In the genomic region with DNA sequence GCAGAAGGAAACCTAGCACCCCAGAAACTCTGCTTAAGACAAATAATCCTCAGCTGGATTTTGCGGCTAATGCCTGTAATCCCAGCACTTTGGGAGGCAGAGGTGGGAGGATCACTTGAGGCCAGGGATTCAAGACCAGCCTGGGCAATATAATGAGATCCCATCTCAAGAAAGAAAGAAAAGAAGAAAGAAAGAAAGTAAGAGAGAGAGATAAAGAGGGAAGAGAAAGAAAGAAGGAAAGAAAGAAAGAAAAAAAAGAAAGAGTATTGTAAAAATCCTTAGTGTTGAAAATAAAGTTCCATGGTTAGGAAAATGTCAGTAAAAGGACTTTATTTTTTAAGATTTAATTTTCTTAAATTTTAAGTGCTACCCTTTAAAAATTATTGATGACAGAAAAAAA, we compare ENCODE assay signal across 17 cellular contexts. TPM values are rescaled to one million over a fixed set of nuclear protein-coding genes. Genes with fewer than 3 reads are reported as not detected.
DNase-seq lines count a peak whose midpoint lies in the region; ATAC-seq, FAIRE-seq and TF ChIP-seq lines count a peak whose summit lies in the region.
"Had no signal": no experiment of that assay in that cellular context is flagged by ENCODE, and none has a peak within 500 bp of the region (broad histone marks: within the 10 kb centered on the region; RNA-seq: fewer than 3 reads in every experiment).

No MANE protein-coding gene starts in this region.

- TF ChIP-seq EP300 in suprapubic skin (IDR thresholded peaks at IDR 0.05), result no peak

- H3K27ac Mint-ChIP-seq in T-helper 17 cell, result peak overlapping the region; percentile 63
- H3K27ac Mint-ChIP-seq: B cell; CD4-positive, alpha-beta T cell had no signal

- FAIRE-seq in G401.6 (lab: Jason Lieb, UNC), result peak; percentile 47
- FAIRE-seq: RCC 7860 had no signal

- no peaks in the 10 kb centered on the region for H3K27me3 Mint-ChIP-seq in T-helper 17 cell
- H3K27me3 Mint-ChIP-seq: CD4-positive, alpha-beta T cell had no signal

- 90% methylated on average over 1 of the region's 1 CpG for WGBS in right lobe of liver (ENCODE audit: insufficient coverage, low coverage, low lambda C conversion rate, missing lambda C conversion rate)
- WGBS in suprapubic skin, result 76% methylated on average over 1 of the region's 1 CpG

- intact Hi-C loops in right lobe of liver (cut with DNase I), result no loop called here

- H3K4me3 ChIP-seq in right lobe of liver (no peak overlapping the region), suprapubic skin (no peak overlapping the region)
- H3K4me3 ChIP-seq: HAP-1 had no signal

- no peak for ATAC-seq in T-helper 17 cell
- no peak for ATAC-seq in right lobe of liver
- ATAC-seq in GM18520 (IDR thresholded peaks at IDR 0.05; ENCODE audit: unreplicated experiment), result no peak

- TF ChIP-seq CTCF in right lobe of liver (IDR thresholded peaks at IDR 0.05), result no peak
- TF ChIP-seq CTCF in suprapubic skin (IDR thresholded peaks at IDR 0.05), result no peak

- DNase-seq in T-helper 17 cell, result no peak
- DNase-seq in right lobe of liver, result no peak
- no peak for DNase-seq in suprapubic skin (ENCODE audit: low spot score in 2 of 2)
- no peak for DNase-seq in EL
- DNase-seq in NCI-H345 (lab: John Stamatoyannopoulos, UW), result no peak
- DNase-seq: CD4-positive, alpha-beta T cell; DND-41; NCI-H1436; NCI-H2081 treated with DMSO at 0.1 percent for 48 hours; NCI-H2227 treated with DMSO at 0.1 percent for 48 hours; NCI-H748 treated with DMSO at 0.1 percent for 48 hours; SHP77 had no signal

- H3K27me3 ChIP-seq in right lobe of liver, result no peaks in the 10 kb centered on the region
- no peaks in the 10 kb centered on the region for H3K27me3 ChIP-seq in suprapubic skin

- TF ChIP-seq POLR2A in right lobe of liver (IDR thresholded peaks at IDR 0.05) (no peak), suprapubic skin (IDR thresholded peaks at IDR 0.05) (no peak)

- H3K27ac ChIP-seq in right lobe of liver (peak overlapping the region; percentile 13 to 62 (median 51)), suprapubic skin (peak overlapping the region; percentile 48)

- H3K36me3 ChIP-seq in right lobe of liver, result no peaks in the 10 kb centered on the region
- H3K36me3 ChIP-seq in suprapubic skin, result no peaks in the 10 kb centered on the region
- H3K36me3 ChIP-seq: HAP-1 had no signal

- H3K4me3 Mint-ChIP-seq in T-helper 17 cell, result no peak overlapping the region
- H3K4me3 Mint-ChIP-seq: B cell; CD4-positive, alpha-beta T cell had no signal

- H3K36me3 Mint-ChIP-seq in T-helper 17 cell (ENCODE audit: low read depth), result no peaks in the 10 kb centered on the region

- peaks cover 9% of the 10 kb centered on the region for H3K4me1 Mint-ChIP-seq in T-helper 17 cell
- H3K4me1 Mint-ChIP-seq: B cell had no signal

- peaks cover 0 to 25% (median 10%) of the 10 kb centered on the region in 4 donors for H3K4me1 ChIP-seq in right lobe of liver
- peaks cover 12% of the 10 kb centered on the region for H3K4me1 ChIP-seq in suprapubic skin
- H3K4me1 ChIP-seq: HAP-1 had no signal

- H3K9me3 ChIP-seq in T-helper 17 cell (ENCODE audit: control insufficient read depth, low read length, poor library complexity, severe bottlenecking) (no peaks in the 10 kb centered on the region), right lobe of liver (no peaks in the 10 kb centered on the region), suprapubic skin (no peaks in the 10 kb centered on the region)
- H3K9me3 ChIP-seq: HAP-1 had no signal

RNA-seq across cellular contexts. Expression of a gene that starts 13.8 kb away (rescaled TPM):
- 10 to 100 TPM; 62.4 to 66.5 TPM for total RNA-seq in T-helper 17 cell
- 10 to 100 TPM; 56.7 to 70.0 (median 62.3) TPM for total RNA-seq in right lobe of liver
- 100 to 1,000 TPM; 120 to 168 (median 130) TPM for total RNA-seq in suprapubic skin

RNA-seq across cellular contexts. Expression of a gene that starts 54.9 kb away (rescaled TPM):
- 10 to 100 TPM; 45.4 to 51.6 TPM for total RNA-seq in T-helper 17 cell
- total RNA-seq in right lobe of liver, result 10 to 100 TPM; 32.8 to 46.1 (median 39.6) TPM
- total RNA-seq in suprapubic skin, result 100 to 1,000 TPM in 1 of 4 donors, 10 to 100 TPM in 3; 59.0 to 122 (median 72.5) TPM
